In the genomic region with DNA sequence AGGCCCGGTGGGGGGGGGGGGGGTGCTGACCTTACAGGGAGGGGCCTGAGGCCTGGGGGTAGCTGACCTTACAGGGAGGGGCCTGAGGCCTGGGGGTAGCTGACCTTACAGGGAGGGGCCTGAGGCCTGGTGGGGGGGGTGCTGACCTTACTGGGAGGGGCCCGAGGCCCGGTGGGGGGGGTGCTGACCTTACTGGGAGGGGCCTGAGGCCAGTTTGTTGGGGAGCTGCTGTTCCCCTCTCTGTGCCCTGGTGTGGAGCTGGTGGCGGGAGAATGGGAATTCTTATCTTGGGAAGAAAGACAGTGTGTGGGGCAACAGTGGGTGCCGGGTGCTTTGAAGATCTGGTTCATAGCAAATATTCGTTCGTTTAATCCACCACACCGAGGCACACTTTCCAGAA, we compare ENCODE assay signal across 33 cellular contexts. TPM values are rescaled to one million over a fixed set of nuclear protein-coding genes. Genes with fewer than 3 reads are reported as not detected.
"Had no signal": no experiment of that assay in that cellular context is flagged by ENCODE, and none has a peak within 500 bp of the region (broad histone marks: within the 10 kb centered on the region; RNA-seq: fewer than 3 reads in every experiment).

No MANE protein-coding gene starts in this region.

- H3K9ac ChIP-seq: KMS-11 had no signal

- H3K27me3 ChIP-seq: brain microvascular endothelial cell, SJSA1 had no signal

- ATAC-seq: activated T-cell treated with anti-CD3 and anti-CD28 coated beads, Interleukin-2, amount 50 U/mL, for 4 hours; Panc1 had no signal

- H3K27ac ChIP-seq: brain microvascular endothelial cell, KMS-11, SJSA1, VCaP had no signal

- H3K4me2 ChIP-seq: KMS-11 had no signal

- H3K36me3 Mint-ChIP-seq: activated CD4-positive, alpha-beta memory T cell treated with anti-CD3 and anti-CD28 coated beads for 36 hours; activated naive CD8-positive, alpha-beta T cell treated with anti-CD3 and anti-CD28 coated beads for 36 hours had no signal

- DNase-seq: activated B cell treated with CpG ODN at 0.5 μM for 24 hours; activated CD4-positive, alpha-beta memory T cell treated with anti-CD3 and anti-CD28 coated beads for 36 hours; activated CD4-positive, alpha-beta T cell treated with anti-CD3 and anti-CD28 coated beads for 4 hours; activated CD4-positive, alpha-beta T cell treated with anti-CD3 and anti-CD28 coated beads, Interleukin-2, amount 50 U/mL, for 1 hour; activated CD4-positive, CD25-positive, alpha-beta regulatory T cell treated with anti-CD3 and anti-CD28 coated beads, Interleukin-2, amount 50 U/mL, for 72 hours; activated CD8-positive, alpha-beta memory T cell treated with anti-CD3 and anti-CD28 coated beads, Interleukin-2, amount 50 U/mL, for 4 hours; activated gamma-delta T cell treated with Interleukin-2 at 50 U/mL for 16 hours; activated naive CD4-positive, alpha-beta T cell treated with anti-CD3 and anti-CD28 coated beads for 36 hours; activated naive CD8-positive, alpha-beta T cell treated with anti-CD3 and anti-CD28 coated beads for 36 hours; activated T-cell treated with anti-CD3 and anti-CD28 coated beads for 4 hours; activated T-cell treated with anti-CD3 and anti-CD28 coated beads, Interleukin-2, amount 50 U/mL, for 4 hours; amniotic stem cell; brain microvascular endothelial cell; central memory CD4-positive, alpha-beta T cell; MM.1S; MV-4-11; NCI-H1092; NCI-H1436 treated with DMSO at 0.1 percent for 48 hours; NCI-H1694 treated with DMSO at 0.1 percent for 48 hours; NCI-H2029; NCI-H345; NCI-H524 treated with DMSO at 0.1 percent for 48 hours; SHP77 treated with DMSO at 0.1 percent for 48 hours; SW 1271; T-helper 1 cell had no signal

- H3K9me3 ChIP-seq: SJSA1 had no signal

- H3K36me3 ChIP-seq: brain microvascular endothelial cell, SJSA1 had no signal

- H3K27ac Mint-ChIP-seq: activated B cell treated with CpG ODN at 0.5 μM for 24 hours; activated CD4-positive, alpha-beta memory T cell treated with anti-CD3 and anti-CD28 coated beads for 36 hours; activated naive CD4-positive, alpha-beta T cell treated with anti-CD3 and anti-CD28 coated beads for 36 hours; activated naive CD8-positive, alpha-beta T cell treated with anti-CD3 and anti-CD28 coated beads for 36 hours; activated T-helper 1 cell treated with anti-CD3 and anti-CD28 coated beads, Interleukin-12 subunit alpha, Interleukin-12 subunit beta, Interleukin-2, Interleukin-4 antibody, amounts not matched to agents 30 ng/mL and 10 ng/mL and 1 ng/mL, durations not matched to agents 14 hours and 24 hours and 36 hours had no signal

- H3K9me3 Mint-ChIP-seq: activated B cell treated with CpG ODN at 0.5 μM for 24 hours; activated CD4-positive, alpha-beta memory T cell treated with anti-CD3 and anti-CD28 coated beads for 36 hours; activated naive CD4-positive, alpha-beta T cell treated with anti-CD3 and anti-CD28 coated beads for 36 hours; activated naive CD8-positive, alpha-beta T cell treated with anti-CD3 and anti-CD28 coated beads for 36 hours; activated T-cell treated with anti-CD3 and anti-CD28 coated beads, Interleukin-2, amount 50 U/mL, for 4 hours; activated T-helper 1 cell treated with anti-CD3 and anti-CD28 coated beads, Interleukin-12 subunit alpha, Interleukin-12 subunit beta, Interleukin-2, Interleukin-4 antibody, amounts not matched to agents 30 ng/mL and 10 ng/mL and 1 ng/mL, durations not matched to agents 14 hours and 24 hours and 36 hours had no signal

- H3K4me3 Mint-ChIP-seq: activated B cell treated with CpG ODN at 0.5 μM for 24 hours; activated CD4-positive, alpha-beta memory T cell treated with anti-CD3 and anti-CD28 coated beads for 36 hours; activated naive CD4-positive, alpha-beta T cell treated with anti-CD3 and anti-CD28 coated beads for 36 hours; activated naive CD8-positive, alpha-beta T cell treated with anti-CD3 and anti-CD28 coated beads for 36 hours; activated T-cell treated with anti-CD3 and anti-CD28 coated beads, Interleukin-2, amount 50 U/mL, for 4 hours; activated T-helper 1 cell treated with anti-CD3 and anti-CD28 coated beads, Interleukin-12 subunit alpha, Interleukin-12 subunit beta, Interleukin-2, Interleukin-4 antibody, amounts not matched to agents 30 ng/mL and 10 ng/mL and 1 ng/mL, durations not matched to agents 14 hours and 24 hours and 36 hours had no signal

- H3K4me1 Mint-ChIP-seq: activated B cell treated with CpG ODN at 0.5 μM for 24 hours; activated naive CD8-positive, alpha-beta T cell treated with anti-CD3 and anti-CD28 coated beads for 36 hours had no signal

RNA-seq across cellular contexts. Expression of a gene that starts 46.6 kb away (rescaled TPM):
- total RNA-seq: activated naive CD4-positive, alpha-beta T cell treated with anti-CD3 and anti-CD28 coated beads for 36 hours; activated T-helper 1 cell treated with anti-CD3 and anti-CD28 coated beads, Interleukin-12 subunit alpha, Interleukin-12 subunit beta, Interleukin-2, Interleukin-4 antibody, amounts not matched to agents 30 ng/mL and 10 ng/mL and 1 ng/mL, durations not matched to agents 14 hours and 24 hours and 36 hours; LHCN-M2; RPMI7951 had no signal
- polyA plus RNA-seq: aorta had no signal
